ENCODE assay signal across 8 cellular contexts in the genomic region with DNA sequence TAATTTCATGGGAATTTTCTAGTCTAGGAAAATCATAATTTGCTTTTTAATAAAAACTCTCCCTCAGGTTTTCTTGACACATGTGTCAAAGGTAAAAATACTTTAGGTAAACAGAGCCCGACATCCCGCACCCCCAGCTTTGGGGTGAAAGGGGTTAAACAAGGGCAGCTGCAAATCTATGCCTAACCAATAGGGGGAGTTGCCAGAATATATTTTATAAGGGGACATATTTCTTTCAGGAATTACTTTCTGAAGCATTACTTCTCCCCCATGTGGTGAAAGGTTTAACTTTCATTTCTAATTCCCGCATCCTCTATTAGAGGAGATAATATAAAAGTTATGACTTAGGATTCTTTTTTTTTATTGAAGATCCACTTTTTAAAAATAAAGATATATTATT. TPM values are rescaled to one million over a fixed set of nuclear protein-coding genes. Genes with fewer than 3 reads are reported as not detected.
DNase-seq lines count a peak whose midpoint lies in the region; ATAC-seq, FAIRE-seq and TF ChIP-seq lines count a peak whose summit lies in the region.

No MANE protein-coding gene starts in this region.

- H3K4me1 ChIP-seq in PC-9 (replicated peaks; ENCODE audit: insufficient read depth): no peaks in the 10 kb centered on the region

- POLR2A ChIA-PET in PC-9 (lab: Charles Lee; ENCODE audit: unreplicated experiment): no interaction called here

- no peak overlapping the region for H3K4me2 ChIP-seq in PC-9

- peak; percentile 71 for FAIRE-seq in A204.1 (lab: Jason Lieb, UNC)

- intact Hi-C loops in PC-9 (cut with micrococcal nuclease; ENCODE audit: unreplicated experiment): no loop called here

- no peaks in the 10 kb centered on the region for H3K9me3 ChIP-seq in PC-9 (ENCODE audit: insufficient read depth, low read depth)

- no peaks in the 10 kb centered on the region for H3K9me2 ChIP-seq in PC-9 (ENCODE audit: insufficient read depth)

- DNase-seq in GM12865 (ENCODE audit: low read depth) (peak; percentile 16), PC-9 (no peak), fibroblast of pulmonary artery (ENCODE audit: low read depth) (peak; percentile 44), hypothalamus (lab: John Stamatoyannopoulos, UW) (no peak), NCI-H1930 (lab: John Stamatoyannopoulos, UW) (no peak)
- DNase-seq in stimulated activated naive CD8-positive, alpha-beta T cell treated with anti-CD3 and anti-CD28 coated beads, Interleukin-15, Interleukin-2, amounts not matched to agents 100 U/mL and 50 U/mL, for 24 hours: peak; percentile 5

- no peaks in the 10 kb centered on the region for H3F3A ChIP-seq in PC-9 (ENCODE audit: insufficient read depth, low read depth)

- BruUV-seq in PC-9 (replicated peaks; lab: Mats Ljungman, UMichigan): no TSS peak

- CTCF ChIA-PET in PC-9 (lab: Charles Lee): interaction anchor here (0.6 kb wide), 1 partner anchor 549 kb away, joined by 3 read pairs; no protein-coding TSS in a partner anchor

- H3K79me2 ChIP-seq in PC-9 (ENCODE audit: low read depth): no peaks in the 10 kb centered on the region

- H3K36me3 ChIP-seq in PC-9 (ENCODE audit: low read depth): no peaks in the 10 kb centered on the region

- no peaks in the 10 kb centered on the region for H4K20me1 ChIP-seq in PC-9 (ENCODE audit: insufficient read depth)

- ATAC-seq in stimulated activated naive CD8-positive, alpha-beta T cell treated with anti-CD3 and anti-CD28 coated beads, Interleukin-15, Interleukin-2, amounts not matched to agents 100 U/mL and 50 U/mL, for 24 hours: no peak
- ATAC-seq in GM21526 (IDR thresholded peaks at IDR 0.05; ENCODE audit: low FRiP score, unreplicated experiment): no peak

- H3K27ac ChIP-seq in PC-9: no peak overlapping the region

- H3K27me3 ChIP-seq in PC-9 (ENCODE audit: insufficient read depth, low read depth): no peaks in the 10 kb centered on the region

- no peak overlapping the region for H2AFZ ChIP-seq in PC-9

- H3K4me3 ChIP-seq in GM12865 (ENCODE audit: low read depth, low read length) (no peak overlapping the region), PC-9 (no peak overlapping the region), fibroblast of pulmonary artery (replicated peaks; ENCODE audit: low read depth, low read length) (no peak overlapping the region)

- TF ChIP-seq CTCF in GM12865 (IDR thresholded peaks at IDR 0.05; ENCODE audit: insufficient read depth, low read depth, low read length, missing control alignments) (peak; percentile 31), PC-9 (conservative IDR thresholded peaks at IDR 0.05) (peak; percentile 65), fibroblast of pulmonary artery (IDR thresholded peaks at IDR 0.05; ENCODE audit: low read length, missing control alignments) (peak; percentile 54)

RNA-seq across cellular contexts. Expression of gene HEPH, which starts 53.9 kb away (rescaled TPM):
- not detected in 2 replicates for total RNA-seq in PC-9 (2021)

Comparison
In these comparisons a context has a peak if more than half of its experiments do, and no peak if none do; other contexts are left out.
1. DNase-seq: peak in GM12865 (single experiment), fibroblast of pulmonary artery (single experiment) and stimulated activated naive CD8-positive, alpha-beta T cell treated with anti-CD3 and anti-CD28 coated beads, Interleukin-15, Interleukin-2, amounts not matched to agents 100 U/mL and 50 U/mL, for 24 hours (single experiment); none in PC-9 (0 of 2), hypothalamus (0 of 51) and NCI-H1930 (0 of 2).
2. Peak in every context shown above with its lines, with median percentiles within 50 percentile points of each other: CTCF ChIP-seq.